In genomic region chr16:74868501-74868900, GRCh38 we compare ENCODE assay signal across 12 cellular contexts.
A peak's percentile ranks its signal among the peaks of the same experiment; 100 is the strongest.
DNase-seq lines count a peak whose midpoint lies in the region; ATAC-seq, FAIRE-seq and TF ChIP-seq lines count a peak whose summit lies in the region.
"Had no signal": no experiment of that assay in that cellular context is flagged by ENCODE, and none has a peak within 500 bp of the region (broad histone marks: within the 10 kb centered on the region; RNA-seq: fewer than 3 reads in every experiment).

No MANE protein-coding gene starts in this region.

- no peak overlapping the region for H2AFZ ChIP-seq in keratinocyte (ENCODE audit: control insufficient read depth, low read length)

- in situ Hi-C loops in HAP-1 (cut with MboI; ENCODE audit: low sequenced_read_pairs), result no loop called here

- H3K4me2 ChIP-seq in keratinocyte (ENCODE audit: control insufficient read depth, extremely low read depth, insufficient read depth, low read depth, low read length), result peak overlapping the region; percentile 24

- H3K4me1 ChIP-seq in HAP-1 (peaks cover 8% of the 10 kb centered on the region), keratinocyte (ENCODE audit: control insufficient read depth, extremely low read depth, insufficient read depth, low read length) (peaks cover 18% of the 10 kb centered on the region)

- H3K27me3 ChIP-seq in HAP-1 (ENCODE audit: low read depth) (no peaks in the 10 kb centered on the region), keratinocyte (ENCODE audit: control insufficient read depth, extremely low read depth, insufficient read depth, low read length) (no peaks in the 10 kb centered on the region), WERI-Rb-1 (ENCODE audit: insufficient read depth, low read depth, severe bottlenecking) (no peaks in the 10 kb centered on the region)

- DNase-seq in AG10803 (ENCODE audit: low read depth) (peak; percentile 29), HAP-1 (ENCODE audit: low spot score in 2 of 2) (peak; percentile 47 to 54), astrocyte of the hippocampus (ENCODE audit: low read depth, low spot score) (peak; percentile 17), keratinocyte (ENCODE audit: low read depth, low spot score) (no peak), WERI-Rb-1 (no peak), NCI-H524 treated with DMSO at 0.1 percent for 48 hours (lab: John Stamatoyannopoulos, UW) (no peak), HT-29 (ENCODE audit: low spot score) (no peak)
- DNase-seq: GDM1; stimulated activated CD4-positive, alpha-beta T cell treated with anti-CD3 and anti-CD28 coated beads, Interleukin-2, amount 100 ng/mL, for 24 hours had no signal

- H3K9me1 ChIP-seq in keratinocyte (ENCODE audit: control insufficient read depth, extremely low read depth, insufficient read depth, low read length), result no peaks in the 10 kb centered on the region

- H3K36me3 ChIP-seq in HAP-1 (replicated peaks) (no peaks in the 10 kb centered on the region), keratinocyte (ENCODE audit: control insufficient read depth in 2 of 2, extremely low read depth in 1 of 2, insufficient read depth in 2 of 2, low read length in 2 of 2) (no peaks in the 10 kb centered on the region), WERI-Rb-1 (no peaks in the 10 kb centered on the region)

- no peak overlapping the region for H3K9ac ChIP-seq in keratinocyte (ENCODE audit: control insufficient read depth, extremely low read depth, insufficient read depth, low read length)

- no peaks in the 10 kb centered on the region for H3K9me3 ChIP-seq in HAP-1
- H3K9me3 ChIP-seq in keratinocyte (ENCODE audit: control insufficient read depth, low read depth, low read length), result no peaks in the 10 kb centered on the region
- H3K9me3 ChIP-seq in WERI-Rb-1 (ENCODE audit: severe bottlenecking), result no peaks in the 10 kb centered on the region

- no peak for ATAC-seq in GM19324 (IDR thresholded peaks at IDR 0.05; ENCODE audit: low FRiP score, unreplicated experiment)
- ATAC-seq: SK-N-SH treated with all-trans-retinoic acid at 6 μM for 48 hours had no signal

- TF ChIP-seq CTCF in AG10803 (conservative IDR thresholded peaks at IDR 0.05; ENCODE audit: low read length), result no peak
- TF ChIP-seq CTCF in keratinocyte (optimal IDR thresholded peaks at IDR 0.05 in 1 of 3, IDR thresholded peaks at IDR 0.05 in 1 of 3, conservative IDR thresholded peaks at IDR 0.05 in 1 of 3; ENCODE audit: extremely low read depth in 1 of 3, insufficient read depth in 2 of 3, low read length in 3 of 3), result no peak
- TF ChIP-seq CTCF in WERI-Rb-1 (IDR thresholded peaks at IDR 0.05; ENCODE audit: low read depth, low read length), result no peak

- no peak overlapping the region for H3K4me3 ChIP-seq in AG10803 (ENCODE audit: low read length)
- H3K4me3 ChIP-seq in HAP-1, result no peak overlapping the region
- no peak overlapping the region for H3K4me3 ChIP-seq in keratinocyte (ENCODE audit: control insufficient read depth in 2 of 3, extremely low read depth in 1 of 3, insufficient read depth in 2 of 3, low read depth in 1 of 3, low read length in 3 of 3)
- no peak overlapping the region for H3K4me3 ChIP-seq in WERI-Rb-1 (ENCODE audit: low read depth, low read length)

- dilution Hi-C loops in keratinocyte (cut with MboI; ENCODE audit: extremely low pct_ligation_motif_present, low sequenced_read_pairs), result no loop called here

- FAIRE-seq in keratinocyte (lab: Jason Lieb, UNC), result no peak
- FAIRE-seq: islet of Langerhans had no signal

- no peaks in the 10 kb centered on the region for H4K20me1 ChIP-seq in keratinocyte (ENCODE audit: control insufficient read depth, extremely low read depth, insufficient read depth, low read length)

- H3K27ac ChIP-seq in keratinocyte (ENCODE audit: control insufficient read depth, insufficient read depth, low read length), result peak overlapping the region; percentile 1
- no peak overlapping the region for H3K27ac ChIP-seq in WERI-Rb-1

- H3K79me2 ChIP-seq in keratinocyte (ENCODE audit: control insufficient read depth, insufficient read depth, low read length), result no peaks in the 10 kb centered on the region

Comparison
In these comparisons a context has a peak if more than half of its experiments do, and no peak if none do; other contexts are left out.
1. DNase-seq: peak in AG10803 (single experiment), HAP-1 (2 of 2) and astrocyte of the hippocampus (single experiment); none in keratinocyte (single experiment), WERI-Rb-1 (single experiment), NCI-H524 treated with DMSO at 0.1 percent for 48 hours (single experiment) and HT-29 (single experiment).